In genomic region chr15:62922514-62922913, GRCh38 we compare ENCODE assay signal across 1 cellular context.
TF ChIP-seq lines count a peak whose summit lies in the region.

No MANE protein-coding gene starts in this region.

TF ChIP-seq in A549, 52 proteins besides CTCF, POLR2A, EP300 and RAD21 (continued from another document):
- TF ChIP-seq USF2 (IDR thresholded peaks at IDR 0.05) (no peak), PBX3 (IDR thresholded peaks at IDR 0.05) (no peak), ZC3H11A (IDR thresholded peaks at IDR 0.05) (no peak), CHD2 (IDR thresholded peaks at IDR 0.05; ENCODE audit: low read length, partially characterized antibody) (no peak), NFE2L2 (conservative IDR thresholded peaks at IDR 0.05; ENCODE audit: low read length) (no peak)
